16 cellular contexts compared by ENCODE assay signal in the genomic region with DNA sequence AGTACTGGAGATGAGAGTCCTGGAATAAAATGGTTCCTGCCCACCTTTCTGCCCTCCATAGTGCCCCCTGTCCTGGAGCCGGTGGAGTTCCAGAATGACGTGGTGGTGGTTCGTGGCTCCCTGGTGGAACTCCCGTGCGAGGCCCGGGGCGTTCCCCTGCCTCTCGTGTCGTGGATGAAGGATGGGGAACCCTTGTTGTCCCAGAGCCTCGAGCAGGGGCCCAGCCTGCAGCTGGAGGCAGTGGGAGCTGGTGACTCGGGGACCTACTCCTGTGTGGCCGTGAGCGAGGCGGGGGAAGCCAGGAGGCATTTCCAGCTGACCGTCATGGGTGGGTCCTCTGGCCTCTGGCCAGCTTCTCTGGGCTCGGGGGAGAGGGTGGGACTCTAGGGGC. TPM values are rescaled to one million over a fixed set of nuclear protein-coding genes. Genes with fewer than 3 reads are reported as not detected.
DNase-seq lines count a peak whose midpoint lies in the region; TF ChIP-seq lines count a peak whose summit lies in the region.
"Had no signal": no experiment of that assay in that cellular context is flagged by ENCODE, and none has a peak within 500 bp of the region (broad histone marks: within the 10 kb centered on the region; RNA-seq: fewer than 3 reads in every experiment).

No MANE protein-coding gene starts in this region.

- H3K18ac ChIP-seq in neuronal stem cell (ENCODE audit: low read length): peak overlapping the region; percentile 71

- WGBS in neuronal stem cell (ENCODE audit: extremely low coverage in 2 of 2, insufficient read length in 2 of 2, insufficient replicate concordance in 1 of 2), 2 donors: no CpG with 5 or more reads among the region's 16 CpGs

- peak overlapping the region; percentile 91 for H2BK15ac ChIP-seq in neuronal stem cell (ENCODE audit: low read length)

- peak overlapping the region; percentile 4; the same call in 1 of the 2 replicates for H3K4me3 ChIP-seq in SJSA1
- peak overlapping the region; percentile 11 for H3K4me3 ChIP-seq in colonic mucosa
- H3K4me3 ChIP-seq in neuronal stem cell (ENCODE audit: low read length in 2 of 2): no peak overlapping the region
- H3K4me3 ChIP-seq: A549; BLaER1 treated with 17β-estradiol and CSF1 and Interleukin-3, amounts not matched to agents 10 nM and 100 nM had no signal

- peak overlapping the region; percentile 21 for H3K14ac ChIP-seq in neuronal stem cell (ENCODE audit: low read length)

- no peak overlapping the region for H2BK12ac ChIP-seq in neuronal stem cell (ENCODE audit: low read length)

- no peak overlapping the region for H3K4ac ChIP-seq in neuronal stem cell (ENCODE audit: low read length)

- peak overlapping the region; percentile 63 for H2AK5ac ChIP-seq in neuronal stem cell (ENCODE audit: low read depth, low read length)

- peak overlapping the region; percentile 75 for H2BK5ac ChIP-seq in neuronal stem cell (ENCODE audit: low read length)

- H3K27ac ChIP-seq in SJSA1 (peak overlapping the region; percentile 96), colonic mucosa (no peak overlapping the region), neuronal stem cell (replicated peaks; ENCODE audit: low read length) (no peak overlapping the region)
- H3K27ac ChIP-seq: A549; BLaER1 treated with 17β-estradiol and CSF1 and Interleukin-3, amounts not matched to agents 10 nM and 100 nM; C4-2B had no signal

- no peak for DNase-seq in SJSA1 (ENCODE audit: low read depth in 1 of 2, low spot score in 2 of 2)
- DNase-seq in colonic mucosa: no peak
- DNase-seq in neuronal stem cell (ENCODE audit: low spot score): no peak
- no peak for DNase-seq in 8988T
- no peak for DNase-seq in activated gamma-delta T cell (lab: John Stamatoyannopoulos, UW)
- DNase-seq: AML-193; Caco-2; Calu3; CD4-positive, alpha-beta T cell; CD8-positive, alpha-beta T cell; DMS79 treated with DMSO at 0.1 percent for 48 hours; GF-D8 had no signal

- H2BK120ac ChIP-seq in neuronal stem cell (ENCODE audit: low read depth, low read length): no peak overlapping the region

- H4K8ac ChIP-seq in neuronal stem cell (ENCODE audit: low read depth, low read length): no peak overlapping the region

- H2AFZ ChIP-seq in neuronal stem cell (ENCODE audit: low read length): no peak overlapping the region

- H3K36me3 ChIP-seq in SJSA1 (no peaks in the 10 kb centered on the region), colonic mucosa (no peaks in the 10 kb centered on the region), neuronal stem cell (replicated peaks in 1 of 2; ENCODE audit: control insufficient read depth in 2 of 2, insufficient read depth in 2 of 2, low read length in 2 of 2) (no peaks in the 10 kb centered on the region)
- H3K36me3 ChIP-seq: BLaER1 treated with 17β-estradiol and CSF1 and Interleukin-3, amounts not matched to agents 10 nM and 100 nM had no signal

- H3K23ac ChIP-seq in neuronal stem cell (ENCODE audit: low read depth, low read length, poor library complexity): no peak overlapping the region

- no peak overlapping the region for H3K4me2 ChIP-seq in neuronal stem cell (ENCODE audit: insufficient read depth, low read length, poor library complexity, severe bottlenecking)
- H3K4me2 ChIP-seq: A549; BLaER1 treated with 17β-estradiol and CSF1 and Interleukin-3, amounts not matched to agents 10 nM and 100 nM had no signal

- TF ChIP-seq CTCF in colonic mucosa (IDR thresholded peaks at IDR 0.05): no peak

- H3K9ac ChIP-seq in colonic mucosa (ENCODE audit: low read depth in 2 of 2, low read length in 2 of 2): no peak overlapping the region
- no peak overlapping the region for H3K9ac ChIP-seq in neuronal stem cell (ENCODE audit: low read depth, low read length, poor library complexity)
- H3K9ac ChIP-seq: BLaER1 treated with 17β-estradiol and CSF1 and Interleukin-3, amounts not matched to agents 10 nM and 100 nM had no signal

- H3K9me3 ChIP-seq in SJSA1 (replicated peaks) (no peaks in the 10 kb centered on the region), colonic mucosa (no peaks in the 10 kb centered on the region), neuronal stem cell (replicated peaks in 1 of 2; ENCODE audit: control insufficient read depth in 2 of 2, insufficient read depth in 1 of 2, low read depth in 1 of 2, low read length in 2 of 2) (no peaks in the 10 kb centered on the region)
- H3K9me3 ChIP-seq: A549; BLaER1 treated with 17β-estradiol and CSF1 and Interleukin-3, amounts not matched to agents 10 nM and 100 nM; Caco-2 had no signal

- no peaks in the 10 kb centered on the region for H3K27me3 ChIP-seq in SJSA1 (replicated peaks)
- no peaks in the 10 kb centered on the region for H3K27me3 ChIP-seq in colonic mucosa
- H3K27me3 ChIP-seq in neuronal stem cell (ENCODE audit: control insufficient read depth in 3 of 3, insufficient read depth in 3 of 3, low read depth in 1 of 3, low read length in 3 of 3): no peaks in the 10 kb centered on the region
- H3K27me3 ChIP-seq: BLaER1 treated with 17β-estradiol and CSF1 and Interleukin-3, amounts not matched to agents 10 nM and 100 nM had no signal

- H3K4me1 ChIP-seq in SJSA1 (replicated peaks) (peaks cover 25% of the 10 kb centered on the region), colonic mucosa (no peaks in the 10 kb centered on the region), neuronal stem cell (ENCODE audit: control insufficient read depth in 2 of 2, insufficient read depth in 1 of 2, low read depth in 1 of 2, low read length in 2 of 2) (peaks cover 0 to 11% of the 10 kb centered on the region in 2 donors)
- H3K4me1 ChIP-seq: A549, Caco-2 had no signal

- intact Hi-C loops in colonic mucosa (cut with DNase I): no loop called here

- no peaks in the 10 kb centered on the region for H3K79me1 ChIP-seq in neuronal stem cell (ENCODE audit: low read depth, low read length)

- no peak overlapping the region for H4K91ac ChIP-seq in neuronal stem cell (ENCODE audit: low read depth, low read length, poor library complexity)

RNA-seq across cellular contexts. Expression of gene ASS1, which starts 51.1 kb away (rescaled TPM):
- total RNA-seq in SJSA1 (2014; rRNA removed; shearing (Covaris generic)): 20.9 and 25.2 TPM in 2 replicates
- total RNA-seq in colonic mucosa: 100 to 1,000 TPM; 380 to 511 TPM
- polyA plus RNA-seq in neuronal stem cell (2013, experiment 1 of 2): 19.7 TPM
- polyA plus RNA-seq in neuronal stem cell (2013, experiment 2 of 2): 19.8 TPM
- total RNA-seq: A172; CD4-positive, alpha-beta T cell; CD8-positive, alpha-beta T cell had no signal

Comparison
In these comparisons a context has a peak if more than half of its experiments do, and no peak if none do; other contexts are left out.
1. H3K4me3 ChIP-seq: peak in SJSA1 (single experiment) and colonic mucosa (single experiment); none in neuronal stem cell (0 of 2).
2. RNA of gene ASS1, which starts 51.1 kb away (total RNA-seq): 380 to 511 TPM in colonic mucosa; 20.9 to 25.2 TPM in SJSA1; every median in the first group is over 10 times any median in the second.